In genomic region chr12:48201516-48201915, GRCh38 we compare ENCODE assay signal across 32 cellular contexts. TPM values are rescaled to one million over a fixed set of nuclear protein-coding genes. Genes with fewer than 3 reads are reported as not detected.
"Had no signal": no experiment of that assay in that cellular context is flagged by ENCODE, and none has a peak within 500 bp of the region (broad histone marks: within the 10 kb centered on the region; RNA-seq: fewer than 3 reads in every experiment).

No MANE protein-coding gene starts in this region.

- DNase-seq: activated CD4-positive, alpha-beta T cell treated with anti-CD3 and anti-CD28 coated beads, Interleukin-2, amount 10 ng/mL, durations not matched to agents 24 days and 14 days; activated CD8-positive, alpha-beta memory T cell treated with anti-CD3 and anti-CD28 coated beads, Interleukin-2, amount 10 ng/mL, durations not matched to agents 7 days and 5 days; activated CD8-positive, alpha-beta T cell treated with anti-CD3 and anti-CD28 coated beads for 36 hours; activated effector memory CD4-positive, alpha-beta T cell treated with Interleukin-2 at 50 U/mL for 16 hours; activated naive CD4-positive, alpha-beta T cell treated with anti-CD3 and anti-CD28 coated beads, Interleukin-2, amount 10 ng/mL, durations not matched to agents 7 days and 5 days; adrenal gland; aorta; body of pancreas; colonic mucosa; effector CD8-positive, alpha-beta T cell; gastrocnemius medialis; glutamatergic neuron; left ventricle myocardium inferior; mucosa of descending colon; nucleus accumbens; pancreas; retina; stimulated activated CD4-positive, alpha-beta T cell treated with anti-CD3 and anti-CD28 coated beads, Interleukin-12 subunit alpha, Interleukin-12 subunit beta, amount 100 ng/mL, for 4 hours; stimulated activated CD4-positive, alpha-beta T cell treated with anti-CD3 and anti-CD28 coated beads, Interleukin-4, amount 100 ng/mL, for 1 hour; stimulated activated naive CD8-positive, alpha-beta T cell treated with anti-CD3 and anti-CD28 coated beads, Interleukin-15, Interleukin-2, amounts not matched to agents 100 U/mL and 50 U/mL, for 24 hours; testis; trophoblast cell had no signal

- H3K36me3 ChIP-seq: adrenal gland, colonic mucosa, pancreas, prostate gland had no signal

- H3K27ac ChIP-seq: adrenal gland, body of pancreas, colonic mucosa, left ventricle myocardium inferior, pancreas, prostate gland, skin epidermis had no signal

- ATAC-seq: activated CD8-positive, alpha-beta memory T cell treated with anti-CD3 and anti-CD28 coated beads, Interleukin-2, amount 10 ng/mL, durations not matched to agents 7 days and 5 days; activated CD8-positive, alpha-beta T cell treated with anti-CD3 and anti-CD28 coated beads for 36 hours; body of pancreas; gastrocnemius medialis; mucosa of descending colon; pancreas; sciatic nerve; stimulated activated naive CD8-positive, alpha-beta T cell treated with anti-CD3 and anti-CD28 coated beads, Interleukin-15, Interleukin-2, amounts not matched to agents 100 U/mL and 50 U/mL, for 24 hours had no signal

- H3K27ac Mint-ChIP-seq: activated CD8-positive, alpha-beta memory T cell treated with anti-CD3 and anti-CD28 coated beads, Interleukin-2, amount 10 ng/mL, durations not matched to agents 7 days and 5 days had no signal

- H3K4me3 ChIP-seq: adrenal gland, body of pancreas, colonic mucosa, gastrocnemius medialis, left ventricle myocardium inferior, lung, mucosa of descending colon, pancreas, prostate gland, skin epidermis, testis had no signal

- H3K9me3 ChIP-seq: colonic mucosa, gastrocnemius medialis, prostate gland, testis had no signal

- H3K4me1 ChIP-seq: colonic mucosa, prostate gland had no signal

- H3K4me3 Mint-ChIP-seq: activated CD4-positive, alpha-beta T cell treated with anti-CD3 and anti-CD28 coated beads, Interleukin-2, amount 10 ng/mL, durations not matched to agents 24 days and 14 days; activated CD8-positive, alpha-beta memory T cell treated with anti-CD3 and anti-CD28 coated beads, Interleukin-2, amount 10 ng/mL, durations not matched to agents 7 days and 5 days; activated CD8-positive, alpha-beta T cell treated with anti-CD3 and anti-CD28 coated beads for 36 hours; activated naive CD4-positive, alpha-beta T cell treated with anti-CD3 and anti-CD28 coated beads, Interleukin-2, amount 10 ng/mL, durations not matched to agents 7 days and 5 days; neural crest cell; T-helper 2 cell treated with Interferon-gamma antibody and Interleukin-4, amounts not matched to agents 5 μg/mL and 100 μg/mL, for 36 hours had no signal

- H3K27me3 Mint-ChIP-seq: activated CD4-positive, alpha-beta T cell treated with anti-CD3 and anti-CD28 coated beads, Interleukin-2, amount 10 ng/mL, durations not matched to agents 24 days and 14 days; activated CD8-positive, alpha-beta memory T cell treated with anti-CD3 and anti-CD28 coated beads, Interleukin-2, amount 10 ng/mL, durations not matched to agents 7 days and 5 days; activated CD8-positive, alpha-beta T cell treated with anti-CD3 and anti-CD28 coated beads for 36 hours; activated naive CD4-positive, alpha-beta T cell treated with anti-CD3 and anti-CD28 coated beads, Interleukin-2, amount 10 ng/mL, durations not matched to agents 7 days and 5 days had no signal

- H3K27me3 ChIP-seq: adrenal gland, body of pancreas, colonic mucosa, gastrocnemius medialis, pancreas, testis had no signal

RNA-seq across cellular contexts. Expression of gene OR10AD1, which starts 1.6 kb away (rescaled TPM):
- total RNA-seq: activated CD4-positive, alpha-beta T cell treated with anti-CD3 and anti-CD28 coated beads, Interleukin-2, amount 10 ng/mL, durations not matched to agents 24 days and 14 days; activated CD8-positive, alpha-beta memory T cell treated with anti-CD3 and anti-CD28 coated beads, Interleukin-2, amount 10 ng/mL, durations not matched to agents 7 days and 5 days; activated CD8-positive, alpha-beta T cell treated with anti-CD3 and anti-CD28 coated beads for 36 hours; adrenal gland; aorta; body of pancreas; colonic mucosa; dermis microvascular lymphatic vessel endothelial cell; epithelial cell of proximal tubule; gastrocnemius medialis; left ventricle myocardium inferior; lung; mesenteric fat pad; mucosa of descending colon; myocyte; neural crest cell; pancreas; prostate gland; sciatic nerve; testis had no signal
- polyA plus RNA-seq: aorta, lung, pancreas had no signal
